ENCODE assay signal across 12 cellular contexts in the genomic region with DNA sequence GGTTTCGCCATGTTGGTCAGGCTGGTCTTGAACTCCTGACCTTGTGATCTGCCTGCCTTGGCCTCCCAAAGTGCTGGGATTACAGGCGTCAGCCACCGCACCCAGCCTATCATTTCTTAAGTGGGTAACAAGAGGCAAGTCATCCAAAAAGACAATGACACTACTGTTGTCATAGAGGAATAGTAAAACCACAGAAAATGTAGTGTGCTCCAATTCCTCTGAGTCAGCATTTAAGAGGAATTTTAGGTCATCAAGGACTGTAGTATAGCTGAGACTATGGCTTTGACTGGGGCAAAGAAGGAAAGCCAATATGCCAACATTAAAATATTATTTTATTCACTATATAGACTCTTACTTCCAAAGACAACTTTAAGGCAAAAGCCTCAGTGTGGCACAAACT.
"Had no signal": no experiment of that assay in that cellular context is flagged by ENCODE, and none has a peak within 500 bp of the region (broad histone marks: within the 10 kb centered on the region; RNA-seq: fewer than 3 reads in every experiment).

No MANE protein-coding gene starts in this region.

- H3K27ac Mint-ChIP-seq: activated naive CD4-positive, alpha-beta T cell treated with anti-CD3 and anti-CD28 coated beads, Interleukin-2, amount 50 U/mL, for 24 hours; activated T-helper 2 cell treated with anti-CD3 and anti-CD28 coated beads, Interferon-gamma antibody, Interleukin-2, Interleukin-4, amounts not matched to agents 10 μg/mL and 5 μg/mL and 100 μg/mL, durations not matched to agents 14 hours and 24 hours and 36 hours; nephron had no signal

- H3K27me3 ChIP-seq: breast epithelium, stomach had no signal

- H3K36me3 ChIP-seq: breast epithelium, prostate gland had no signal

- H3K27me3 Mint-ChIP-seq: activated naive CD4-positive, alpha-beta T cell treated with anti-CD3 and anti-CD28 coated beads, Interleukin-2, amount 50 U/mL, for 24 hours had no signal

- DNase-seq: activated CD4-positive, alpha-beta T cell treated with anti-CD3 and anti-CD28 coated beads for 4 hours; dermis blood vessel endothelial cell; hippocampal formation; mesendoderm; stomach had no signal

- H3K9me3 Mint-ChIP-seq: activated naive CD4-positive, alpha-beta T cell treated with anti-CD3 and anti-CD28 coated beads, Interleukin-2, amount 50 U/mL, for 24 hours; activated T-helper 2 cell treated with anti-CD3 and anti-CD28 coated beads, Interferon-gamma antibody, Interleukin-2, Interleukin-4, amounts not matched to agents 10 μg/mL and 5 μg/mL and 100 μg/mL, durations not matched to agents 14 hours and 24 hours and 36 hours; nephron had no signal

- H3K4me3 ChIP-seq: breast epithelium, prostate gland, stomach had no signal

- H3K4me3 Mint-ChIP-seq: activated naive CD4-positive, alpha-beta T cell treated with anti-CD3 and anti-CD28 coated beads, Interleukin-2, amount 50 U/mL, for 24 hours; nephron had no signal

- H3K4me1 ChIP-seq: breast epithelium, prostate gland had no signal

- ATAC-seq: sciatic nerve had no signal

- H3K27ac ChIP-seq: breast epithelium, prostate gland, stomach, VCaP had no signal

- H3K9me3 ChIP-seq: breast epithelium, prostate gland, stomach had no signal
